1 cellular context compared by ENCODE assay signal in the genomic region with DNA sequence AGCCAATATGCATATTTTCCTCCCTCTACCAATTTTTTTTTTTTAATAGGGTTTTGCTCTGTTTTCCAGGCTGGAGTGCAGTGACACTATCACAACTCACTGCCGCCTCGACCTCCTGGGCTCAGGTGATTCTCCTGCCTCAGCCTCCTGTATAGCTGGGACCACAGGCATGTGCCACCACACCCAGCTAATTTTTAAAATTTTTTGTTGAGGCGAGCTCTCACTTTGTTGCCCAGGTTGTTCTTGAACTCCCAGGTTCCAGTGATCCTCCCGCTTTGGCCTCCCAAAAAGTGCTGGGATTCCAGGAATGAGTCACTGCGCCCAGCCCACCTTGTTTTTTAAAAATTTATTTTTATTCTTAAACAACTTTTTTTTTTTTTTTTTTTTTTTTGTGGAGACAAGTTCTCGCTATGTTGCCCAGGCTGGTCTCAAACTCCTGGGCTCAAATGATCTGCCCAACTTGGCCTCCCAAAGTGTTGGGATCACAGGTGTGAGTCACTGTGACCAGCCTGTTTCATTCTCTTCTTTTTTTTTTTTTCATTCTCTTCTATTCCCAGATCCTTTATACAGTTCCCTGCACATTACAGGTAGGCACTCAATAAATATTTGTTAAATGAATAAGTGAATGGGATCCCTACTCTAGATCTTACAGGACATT.
TF ChIP-seq lines count a peak whose summit lies in the region.

No MANE protein-coding gene starts in this region.

TF ChIP-seq in K562, 482 proteins besides CTCF, POLR2A, EP300 and RAD21 (continued from another document):
- TF ChIP-seq, protein P1, sequence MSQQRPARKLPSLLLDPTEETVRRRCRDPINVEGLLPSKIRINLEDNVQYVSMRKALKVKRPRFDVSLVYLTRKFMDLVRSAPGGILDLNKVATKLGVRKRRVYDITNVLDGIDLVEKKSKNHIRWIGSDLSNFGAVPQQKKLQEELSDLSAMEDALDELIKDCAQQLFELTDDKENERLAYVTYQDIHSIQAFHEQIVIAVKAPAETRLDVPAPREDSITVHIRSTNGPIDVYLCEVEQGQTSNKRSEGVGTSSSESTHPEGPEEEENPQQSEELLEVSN (IDR thresholded peaks at IDR 0.05; ENCODE audit: borderline replicate concordance in 1 of 2, extremely low read depth in 1 of 2, insufficient read depth in 1 of 2, insufficient read length in 1 of 2, low read depth in 1 of 2, low read length in 1 of 2, poor library complexity in 1 of 2, severe bottlenecking in 1 of 2): peak in 1 of 2 experiments; percentile 17
- TF ChIP-seq, protein P2, sequence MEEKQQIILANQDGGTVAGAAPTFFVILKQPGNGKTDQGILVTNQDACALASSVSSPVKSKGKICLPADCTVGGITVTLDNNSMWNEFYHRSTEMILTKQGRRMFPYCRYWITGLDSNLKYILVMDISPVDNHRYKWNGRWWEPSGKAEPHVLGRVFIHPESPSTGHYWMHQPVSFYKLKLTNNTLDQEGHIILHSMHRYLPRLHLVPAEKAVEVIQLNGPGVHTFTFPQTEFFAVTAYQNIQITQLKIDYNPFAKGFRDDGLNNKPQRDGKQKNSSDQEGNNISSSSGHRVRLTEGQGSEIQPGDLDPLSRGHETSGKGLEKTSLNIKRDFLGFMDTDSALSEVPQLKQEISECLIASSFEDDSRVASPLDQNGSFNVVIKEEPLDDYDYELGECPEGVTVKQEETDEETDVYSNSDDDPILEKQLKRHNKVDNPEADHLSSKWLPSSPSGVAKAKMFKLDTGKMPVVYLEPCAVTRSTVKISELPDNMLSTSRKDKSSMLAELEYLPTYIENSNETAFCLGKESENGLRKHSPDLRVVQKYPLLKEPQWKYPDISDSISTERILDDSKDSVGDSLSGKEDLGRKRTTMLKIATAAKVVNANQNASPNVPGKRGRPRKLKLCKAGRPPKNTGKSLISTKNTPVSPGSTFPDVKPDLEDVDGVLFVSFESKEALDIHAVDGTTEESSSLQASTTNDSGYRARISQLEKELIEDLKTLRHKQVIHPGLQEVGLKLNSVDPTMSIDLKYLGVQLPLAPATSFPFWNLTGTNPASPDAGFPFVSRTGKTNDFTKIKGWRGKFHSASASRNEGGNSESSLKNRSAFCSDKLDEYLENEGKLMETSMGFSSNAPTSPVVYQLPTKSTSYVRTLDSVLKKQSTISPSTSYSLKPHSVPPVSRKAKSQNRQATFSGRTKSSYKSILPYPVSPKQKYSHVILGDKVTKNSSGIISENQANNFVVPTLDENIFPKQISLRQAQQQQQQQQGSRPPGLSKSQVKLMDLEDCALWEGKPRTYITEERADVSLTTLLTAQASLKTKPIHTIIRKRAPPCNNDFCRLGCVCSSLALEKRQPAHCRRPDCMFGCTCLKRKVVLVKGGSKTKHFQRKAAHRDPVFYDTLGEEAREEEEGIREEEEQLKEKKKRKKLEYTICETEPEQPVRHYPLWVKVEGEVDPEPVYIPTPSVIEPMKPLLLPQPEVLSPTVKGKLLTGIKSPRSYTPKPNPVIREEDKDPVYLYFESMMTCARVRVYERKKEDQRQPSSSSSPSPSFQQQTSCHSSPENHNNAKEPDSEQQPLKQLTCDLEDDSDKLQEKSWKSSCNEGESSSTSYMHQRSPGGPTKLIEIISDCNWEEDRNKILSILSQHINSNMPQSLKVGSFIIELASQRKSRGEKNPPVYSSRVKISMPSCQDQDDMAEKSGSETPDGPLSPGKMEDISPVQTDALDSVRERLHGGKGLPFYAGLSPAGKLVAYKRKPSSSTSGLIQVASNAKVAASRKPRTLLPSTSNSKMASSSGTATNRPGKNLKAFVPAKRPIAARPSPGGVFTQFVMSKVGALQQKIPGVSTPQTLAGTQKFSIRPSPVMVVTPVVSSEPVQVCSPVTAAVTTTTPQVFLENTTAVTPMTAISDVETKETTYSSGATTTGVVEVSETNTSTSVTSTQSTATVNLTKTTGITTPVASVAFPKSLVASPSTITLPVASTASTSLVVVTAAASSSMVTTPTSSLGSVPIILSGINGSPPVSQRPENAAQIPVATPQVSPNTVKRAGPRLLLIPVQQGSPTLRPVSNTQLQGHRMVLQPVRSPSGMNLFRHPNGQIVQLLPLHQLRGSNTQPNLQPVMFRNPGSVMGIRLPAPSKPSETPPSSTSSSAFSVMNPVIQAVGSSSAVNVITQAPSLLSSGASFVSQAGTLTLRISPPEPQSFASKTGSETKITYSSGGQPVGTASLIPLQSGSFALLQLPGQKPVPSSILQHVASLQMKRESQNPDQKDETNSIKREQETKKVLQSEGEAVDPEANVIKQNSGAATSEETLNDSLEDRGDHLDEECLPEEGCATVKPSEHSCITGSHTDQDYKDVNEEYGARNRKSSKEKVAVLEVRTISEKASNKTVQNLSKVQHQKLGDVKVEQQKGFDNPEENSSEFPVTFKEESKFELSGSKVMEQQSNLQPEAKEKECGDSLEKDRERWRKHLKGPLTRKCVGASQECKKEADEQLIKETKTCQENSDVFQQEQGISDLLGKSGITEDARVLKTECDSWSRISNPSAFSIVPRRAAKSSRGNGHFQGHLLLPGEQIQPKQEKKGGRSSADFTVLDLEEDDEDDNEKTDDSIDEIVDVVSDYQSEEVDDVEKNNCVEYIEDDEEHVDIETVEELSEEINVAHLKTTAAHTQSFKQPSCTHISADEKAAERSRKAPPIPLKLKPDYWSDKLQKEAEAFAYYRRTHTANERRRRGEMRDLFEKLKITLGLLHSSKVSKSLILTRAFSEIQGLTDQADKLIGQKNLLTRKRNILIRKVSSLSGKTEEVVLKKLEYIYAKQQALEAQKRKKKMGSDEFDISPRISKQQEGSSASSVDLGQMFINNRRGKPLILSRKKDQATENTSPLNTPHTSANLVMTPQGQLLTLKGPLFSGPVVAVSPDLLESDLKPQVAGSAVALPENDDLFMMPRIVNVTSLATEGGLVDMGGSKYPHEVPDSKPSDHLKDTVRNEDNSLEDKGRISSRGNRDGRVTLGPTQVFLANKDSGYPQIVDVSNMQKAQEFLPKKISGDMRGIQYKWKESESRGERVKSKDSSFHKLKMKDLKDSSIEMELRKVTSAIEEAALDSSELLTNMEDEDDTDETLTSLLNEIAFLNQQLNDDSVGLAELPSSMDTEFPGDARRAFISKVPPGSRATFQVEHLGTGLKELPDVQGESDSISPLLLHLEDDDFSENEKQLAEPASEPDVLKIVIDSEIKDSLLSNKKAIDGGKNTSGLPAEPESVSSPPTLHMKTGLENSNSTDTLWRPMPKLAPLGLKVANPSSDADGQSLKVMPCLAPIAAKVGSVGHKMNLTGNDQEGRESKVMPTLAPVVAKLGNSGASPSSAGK (IDR thresholded peaks at IDR 0.05): peak; percentile 30
- TF ChIP-seq, protein P3, sequence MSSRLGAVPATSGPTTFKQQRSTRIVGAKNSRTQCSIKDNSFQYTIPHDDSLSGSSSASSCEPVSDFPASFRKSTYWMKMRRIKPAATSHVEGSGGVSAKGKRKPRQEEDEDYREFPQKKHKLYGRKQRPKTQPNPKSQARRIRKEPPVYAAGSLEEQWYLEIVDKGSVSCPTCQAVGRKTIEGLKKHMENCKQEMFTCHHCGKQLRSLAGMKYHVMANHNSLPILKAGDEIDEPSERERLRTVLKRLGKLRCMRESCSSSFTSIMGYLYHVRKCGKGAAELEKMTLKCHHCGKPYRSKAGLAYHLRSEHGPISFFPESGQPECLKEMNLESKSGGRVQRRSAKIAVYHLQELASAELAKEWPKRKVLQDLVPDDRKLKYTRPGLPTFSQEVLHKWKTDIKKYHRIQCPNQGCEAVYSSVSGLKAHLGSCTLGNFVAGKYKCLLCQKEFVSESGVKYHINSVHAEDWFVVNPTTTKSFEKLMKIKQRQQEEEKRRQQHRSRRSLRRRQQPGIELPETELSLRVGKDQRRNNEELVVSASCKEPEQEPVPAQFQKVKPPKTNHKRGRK (tag; IDR thresholded peaks at IDR 0.05): peak; percentile 50
- TF ChIP-seq ELF1 (tag; IDR thresholded peaks at IDR 0.05) (0 out of 2 replicates have a peak, but pooled peaks have one; percentile 20), DDX20 (tag; IDR thresholded peaks at IDR 0.05; ENCODE audit: low read depth) (0 out of 2 replicates have a peak, but pooled peaks have one; percentile 8), NR2C1 (IDR thresholded peaks at IDR 0.05) (no peak), NR2C1 (tag; IDR thresholded peaks at IDR 0.05) (no peak), HSF4 (CRISPR knock-in tag; IDR thresholded peaks at IDR 0.05; ENCODE audit: borderline replicate concordance) (no peak), ZNF644 (tag; IDR thresholded peaks at IDR 0.05; ENCODE audit: low read depth) (peak; percentile 69; the same call in 1 of the 2 replicates), NFRKB (IDR thresholded peaks at IDR 0.05; ENCODE audit: low read depth) (0 out of 2 replicates have a peak, but pooled peaks have one; percentile 11)
- TF ChIP-seq, protein P4, sequence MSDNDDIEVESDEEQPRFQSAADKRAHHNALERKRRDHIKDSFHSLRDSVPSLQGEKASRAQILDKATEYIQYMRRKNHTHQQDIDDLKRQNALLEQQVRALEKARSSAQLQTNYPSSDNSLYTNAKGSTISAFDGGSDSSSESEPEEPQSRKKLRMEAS (CRISPR knock-in tag; IDR thresholded peaks at IDR 0.05): peak; percentile 36; the same call in 1 of the 2 replicates
